In the genomic region with DNA sequence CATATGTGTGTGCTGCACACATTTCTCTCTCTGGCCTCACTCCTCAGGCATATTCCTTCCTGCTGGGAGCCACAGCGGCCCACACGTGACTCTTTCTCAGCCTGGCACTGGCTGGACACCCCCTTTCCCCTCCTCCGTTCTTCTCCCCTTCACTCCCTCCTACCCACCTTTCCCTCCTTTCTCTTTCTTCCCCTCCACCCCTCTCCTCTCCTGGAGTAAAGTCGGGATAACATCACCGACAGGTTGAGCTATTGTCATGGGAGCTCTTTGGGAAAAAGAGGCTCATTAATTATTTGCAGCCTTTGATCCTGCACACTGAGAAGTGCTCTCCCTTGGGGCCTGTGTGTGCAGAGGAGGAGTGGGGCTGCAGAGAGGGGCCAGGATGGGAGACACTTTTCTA, we compare ENCODE assay signal across 21 cellular contexts.
"Had no signal": no experiment of that assay in that cellular context is flagged by ENCODE, and none has a peak within 500 bp of the region (broad histone marks: within the 10 kb centered on the region; RNA-seq: fewer than 3 reads in every experiment).

No MANE protein-coding gene starts in this region.

- H3K27ac Mint-ChIP-seq: activated naive CD4-positive, alpha-beta T cell treated with anti-CD3 and anti-CD28 coated beads for 36 hours; activated naive CD8-positive, alpha-beta T cell treated with anti-CD3 and anti-CD28 coated beads for 36 hours; mesothelial cell of epicardium; naive B cell had no signal

- H3K4me1 Mint-ChIP-seq: activated naive CD8-positive, alpha-beta T cell treated with anti-CD3 and anti-CD28 coated beads for 36 hours; naive B cell had no signal

- H3K4me3 Mint-ChIP-seq: activated naive CD4-positive, alpha-beta T cell treated with anti-CD3 and anti-CD28 coated beads for 36 hours; activated naive CD8-positive, alpha-beta T cell treated with anti-CD3 and anti-CD28 coated beads for 36 hours; mesothelial cell of epicardium; naive B cell had no signal

- ATAC-seq: body of pancreas, left ventricle myocardium superior, psoas muscle had no signal

- H3K9me3 Mint-ChIP-seq: activated naive CD4-positive, alpha-beta T cell treated with anti-CD3 and anti-CD28 coated beads for 36 hours; activated naive CD8-positive, alpha-beta T cell treated with anti-CD3 and anti-CD28 coated beads for 36 hours; mesothelial cell of epicardium; naive B cell had no signal

- DNase-seq: activated CD4-positive, alpha-beta T cell treated with anti-CD3 and anti-CD28 coated beads for 48 hours; activated CD4-positive, alpha-beta T cell treated with anti-CD3 and anti-CD28 coated beads, Interleukin-2, amount 50 U/mL, for 48 hours; activated CD8-positive, alpha-beta memory T cell treated with anti-CD3 and anti-CD28 coated beads for 24 hours; activated effector memory CD4-positive, alpha-beta T cell treated with anti-CD3 and anti-CD28 coated beads, Interleukin-2, amount 50 U/mL, for 16 hours; activated naive CD4-positive, alpha-beta T cell treated with anti-CD3 and anti-CD28 coated beads for 36 hours; activated naive CD8-positive, alpha-beta T cell treated with anti-CD3 and anti-CD28 coated beads for 36 hours; adrenal gland; body of pancreas; dermis blood vessel endothelial cell; effector CD4-positive, alpha-beta T cell; esophagus squamous epithelium; foreskin melanocyte; left ventricle myocardium superior; naive B cell; occipital lobe; psoas muscle; spleen; stimulated activated naive CD4-positive, alpha-beta T cell; T-helper 9 cell; tibial artery had no signal

- H3K36me3 Mint-ChIP-seq: activated naive CD8-positive, alpha-beta T cell treated with anti-CD3 and anti-CD28 coated beads for 36 hours; mesothelial cell of epicardium; naive B cell had no signal
